12 cellular contexts compared by ENCODE assay signal in the genomic region with DNA sequence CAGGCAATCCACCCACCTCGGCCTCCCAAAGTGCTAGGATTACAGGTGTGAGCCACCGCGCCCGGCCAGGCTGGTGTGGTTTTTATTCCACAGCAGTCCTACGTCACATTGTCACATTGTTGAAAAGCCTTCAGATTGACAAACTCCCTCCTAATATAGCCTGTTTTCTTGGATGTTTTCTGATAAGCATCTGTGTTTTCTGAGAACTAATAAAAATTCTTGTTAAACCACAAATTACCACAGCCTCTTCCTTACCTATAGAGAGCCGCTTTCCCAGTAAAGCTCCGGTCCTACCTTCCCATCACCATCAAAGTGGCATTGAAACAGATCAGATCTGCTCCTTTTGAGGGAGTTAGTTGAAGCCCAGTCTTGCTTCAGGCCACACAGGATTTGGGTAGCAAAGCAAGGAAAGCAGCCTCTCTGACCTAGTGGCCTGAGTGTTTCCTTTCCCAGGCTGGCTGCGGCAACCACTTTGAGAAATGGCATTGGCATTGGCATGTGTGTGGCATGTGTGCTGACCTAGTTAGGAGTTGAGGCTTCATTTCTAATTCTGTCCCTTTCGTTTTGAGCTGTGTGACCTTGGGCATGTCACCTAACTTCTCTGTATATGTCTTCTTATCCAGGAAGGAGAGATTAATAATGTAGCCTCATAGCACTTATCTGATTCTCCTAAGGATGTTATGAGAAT. TPM values are rescaled to one million over a fixed set of nuclear protein-coding genes. Genes with fewer than 3 reads are reported as not detected.
DNase-seq lines count a peak whose midpoint lies in the region; ATAC-seq and TF ChIP-seq lines count a peak whose summit lies in the region.
"Had no signal": no experiment of that assay in that cellular context is flagged by ENCODE, and none has a peak within 500 bp of the region (broad histone marks: within the 10 kb centered on the region; RNA-seq: fewer than 3 reads in every experiment).

No MANE protein-coding gene starts in this region.

- no peaks in the 10 kb centered on the region for H3K36me3 ChIP-seq in subcutaneous abdominal adipose tissue (ENCODE audit: control insufficient read depth in 5 of 5, insufficient read depth in 5 of 5, low read length in 5 of 5)

- TF ChIP-seq CTCF in LNCaP clone FGC (IDR thresholded peaks at IDR 0.05; ENCODE audit: control insufficient read depth, extremely low read depth, insufficient read depth), result no peak

- whole genome bisulfite sequencing in adipose tissue, 3 donors, result 76 to 84% (median 83%) methylated on average over 9 of the region's 9 CpGs

- no peaks in the 10 kb centered on the region for H3K27me3 Mint-ChIP-seq in memory B cell
- H3K27me3 Mint-ChIP-seq: CD4-positive, alpha-beta memory T cell; dendritic cell treated with granulocyte-macrophage colony-stimulating factor and Interleukin-4, amounts not matched to agents 40 ng/mL and 50 ng/mL, for 4 days; stimulated activated naive CD8-positive, alpha-beta T cell treated with anti-CD3 and anti-CD28 coated beads, Interleukin-15, Interleukin-2, amounts not matched to agents 100 ng/mL and 50 ng/mL, for 24 hours had no signal

- peak; percentile 53 for DNase-seq in LNCaP clone FGC (ENCODE audit: low read depth)
- no peak for DNase-seq in memory B cell (ENCODE audit: low spot score in 2 of 2)
- no peak for DNase-seq in activated CD8-positive, alpha-beta memory T cell treated with anti-CD3 and anti-CD28 coated beads, Interleukin-2, amount 50 U/mL, for 48 hours
- no peak for DNase-seq in DMS53 (lab: John Stamatoyannopoulos, UW)
- DNase-seq in NCI-H774 (lab: John Stamatoyannopoulos, UW), result no peak
- no peak for DNase-seq in globus pallidus (ENCODE audit: low spot score)
- DNase-seq: CD4-positive, alpha-beta memory T cell; occipital lobe had no signal

- H3K9me3 Mint-ChIP-seq in memory B cell, result no peaks in the 10 kb centered on the region
- H3K9me3 Mint-ChIP-seq: CD4-positive, alpha-beta memory T cell; dendritic cell treated with granulocyte-macrophage colony-stimulating factor and Interleukin-4, amounts not matched to agents 40 ng/mL and 50 ng/mL, for 4 days; stimulated activated naive CD8-positive, alpha-beta T cell treated with anti-CD3 and anti-CD28 coated beads, Interleukin-15, Interleukin-2, amounts not matched to agents 100 ng/mL and 50 ng/mL, for 24 hours had no signal

- peak overlapping the region; percentile 92 for H3K4me3 Mint-ChIP-seq in memory B cell
- H3K4me3 Mint-ChIP-seq: CD4-positive, alpha-beta memory T cell; dendritic cell treated with granulocyte-macrophage colony-stimulating factor and Interleukin-4, amounts not matched to agents 40 ng/mL and 50 ng/mL, for 4 days; stimulated activated naive CD8-positive, alpha-beta T cell treated with anti-CD3 and anti-CD28 coated beads, Interleukin-15, Interleukin-2, amounts not matched to agents 100 ng/mL and 50 ng/mL, for 24 hours had no signal

- H3K4me3 ChIP-seq in LNCaP clone FGC (ENCODE audit: low read depth, low read length) (no peak overlapping the region), subcutaneous abdominal adipose tissue (ENCODE audit: low read depth in 1 of 5, low read length in 5 of 5) (no peak overlapping the region)

- no peaks in the 10 kb centered on the region for H3K36me3 Mint-ChIP-seq in memory B cell
- H3K36me3 Mint-ChIP-seq: CD4-positive, alpha-beta memory T cell had no signal

- no peak for ATAC-seq in memory B cell (ENCODE audit: low read depth)

- H3K27ac Mint-ChIP-seq in memory B cell, result peak overlapping the region; percentile 97
- H3K27ac Mint-ChIP-seq: dendritic cell treated with granulocyte-macrophage colony-stimulating factor and Interleukin-4, amounts not matched to agents 40 ng/mL and 50 ng/mL, for 4 days; stimulated activated naive CD8-positive, alpha-beta T cell treated with anti-CD3 and anti-CD28 coated beads, Interleukin-15, Interleukin-2, amounts not matched to agents 100 ng/mL and 50 ng/mL, for 24 hours had no signal

- no peaks in the 10 kb centered on the region for H3K9me3 ChIP-seq in subcutaneous abdominal adipose tissue (ENCODE audit: control insufficient read depth in 5 of 5, low read length in 5 of 5)

- peak overlapping the region in 1 of 5 donors; percentile 4 for H3K9ac ChIP-seq in subcutaneous abdominal adipose tissue (ENCODE audit: low read length in 5 of 5)

- H3K27ac ChIP-seq in adipose tissue (ENCODE audit: low read depth, low read length), result peak overlapping the region; percentile 1
- peak overlapping the region; percentile 94 for H3K27ac ChIP-seq in subcutaneous abdominal adipose tissue (ENCODE audit: low read depth, low read length)

- peaks cover 19 to 77% (median 73%) of the 10 kb centered on the region in 5 donors for H3K4me1 ChIP-seq in subcutaneous abdominal adipose tissue (ENCODE audit: control insufficient read depth in 5 of 5, insufficient read depth in 5 of 5, low read length in 5 of 5)

- no peaks in the 10 kb centered on the region for H3K27me3 ChIP-seq in subcutaneous abdominal adipose tissue (ENCODE audit: control insufficient read depth in 5 of 5, insufficient read depth in 4 of 5, low read length in 5 of 5)

- peaks cover 65% of the 10 kb centered on the region for H3K4me1 Mint-ChIP-seq in memory B cell

RNA-seq across cellular contexts. Expression of a gene that starts 1.7 kb away (rescaled TPM):
- 100 to 1,000 TPM in 1 of 3 donors, 10 to 100 TPM in 2; 18.1 to 122 (median 74.4) TPM for polyA plus RNA-seq in adipose tissue

RNA-seq across cellular contexts. Expression of a gene that starts 58.9 kb away (rescaled TPM):
- polyA plus RNA-seq in adipose tissue, result 10 to 100 TPM; 31.2 to 78.8 (median 62.3) TPM
